1 cellular context compared by ENCODE assay signal in the genomic region with DNA sequence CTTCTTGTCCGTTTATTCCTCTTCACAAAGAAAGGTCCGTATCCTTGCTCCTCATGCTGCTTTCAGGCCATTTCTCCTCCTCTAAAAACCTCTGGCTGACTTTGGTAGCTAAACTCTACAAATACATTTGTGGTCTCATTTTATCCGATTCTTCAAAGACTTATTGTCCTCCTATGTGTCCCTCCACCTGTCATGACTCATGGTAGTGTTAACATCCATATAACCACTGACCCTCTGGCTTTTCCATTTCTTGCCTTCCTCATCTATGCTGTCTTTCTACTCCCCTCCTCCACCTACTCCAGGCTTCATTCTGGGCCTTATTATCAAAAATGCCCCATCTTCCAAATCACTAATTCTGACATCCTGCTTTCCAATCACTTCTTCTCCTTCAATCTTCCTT.
TF ChIP-seq lines count a peak whose summit lies in the region.

No MANE protein-coding gene starts in this region.

TF ChIP-seq in WTC11, 78 proteins besides CTCF, POLR2A, EP300 and RAD21 (continued from another document):
- TF ChIP-seq, protein P1, sequence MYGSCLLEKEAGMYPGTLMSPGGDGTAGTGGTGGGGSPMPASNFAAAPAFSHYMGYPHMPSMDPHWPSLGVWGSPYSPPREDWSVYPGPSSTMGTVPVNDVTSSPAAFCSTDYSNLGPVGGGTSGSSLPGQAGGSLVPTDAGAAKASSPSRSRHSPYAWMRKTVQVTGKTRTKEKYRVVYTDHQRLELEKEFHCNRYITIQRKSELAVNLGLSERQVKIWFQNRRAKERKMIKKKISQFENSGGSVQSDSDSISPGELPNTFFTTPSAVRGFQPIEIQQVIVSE (CRISPR knock-in tag; IDR thresholded peaks at IDR 0.05; ENCODE audit: borderline replicate concordance), result no peak
- TF ChIP-seq RORB (CRISPR knock-in tag; IDR thresholded peaks at IDR 0.05) (no peak), GABPB1 (CRISPR knock-in tag; IDR thresholded peaks at IDR 0.05) (no peak)
TF ChIP-seq in WTC11: peak in this region for 0.
